ENCODE assay signal across 8 cellular contexts in the genomic region with DNA sequence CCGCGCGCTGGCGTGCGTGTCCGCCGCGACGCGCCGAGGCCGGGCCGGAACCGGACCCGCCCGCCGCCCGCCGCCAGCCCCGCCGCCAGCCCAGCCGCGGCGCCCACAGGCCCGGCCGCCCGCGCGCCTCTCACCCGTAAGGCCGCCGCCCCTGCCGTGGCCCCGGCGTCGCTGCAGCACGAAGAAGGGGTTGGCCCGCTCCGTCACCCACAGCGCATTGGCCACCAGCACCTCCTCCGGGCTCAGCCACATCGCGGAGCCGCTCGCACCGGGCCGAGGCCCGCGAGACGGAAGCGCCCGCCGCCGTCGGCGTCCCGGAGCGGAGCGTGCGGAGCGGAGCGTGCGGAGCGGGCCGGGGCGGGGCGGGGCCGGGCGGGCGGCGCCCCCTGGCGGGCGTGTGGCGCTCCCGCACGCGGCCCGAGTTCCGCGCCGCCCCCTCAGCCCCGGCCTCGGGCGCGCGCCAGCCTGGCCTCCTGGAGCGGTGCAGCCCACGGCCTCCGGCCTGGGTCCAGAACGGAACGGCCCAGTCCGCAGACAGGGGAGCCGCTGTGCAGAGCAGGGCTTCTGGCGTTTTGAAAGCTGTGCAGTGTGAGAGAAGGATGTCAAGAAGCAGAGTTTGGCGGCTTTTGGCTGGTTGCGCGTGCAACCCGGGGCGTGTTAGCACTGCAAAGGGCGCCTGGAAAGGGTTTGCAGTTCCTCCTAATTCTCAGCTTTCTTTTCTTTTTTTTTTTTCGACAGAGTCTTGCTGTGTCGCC. TPM values are rescaled to one million over a fixed set of nuclear protein-coding genes. Genes with fewer than 3 reads are reported as not detected.
DNase-seq lines count a peak whose midpoint lies in the region; ATAC-seq and TF ChIP-seq lines count a peak whose summit lies in the region.

Gene TBC1D9B (minus strand): TSS at position 328 of the 755 bp plus-strand sequence. CDS start 76 bp downstream, at position 252.

- peak; percentile 89 for ATAC-seq in HG02884 (IDR thresholded peaks at IDR 0.05; ENCODE audit: unreplicated experiment)

- H3K36me3 ChIP-seq in liver (ENCODE audit: control insufficient read depth in 4 of 4, insufficient read depth in 3 of 4, low read depth in 1 of 4, low read length in 3 of 4), result peaks cover 2 to 15% (median 7%) of the 10 kb centered on the region in 4 donors

- in situ Hi-C loops in GM13976 (cut with MboI; ENCODE audit: low sequenced_read_pairs, unreplicated experiment), result no loop called here

- no peaks in the 10 kb centered on the region for H3K27me3 ChIP-seq in liver (ENCODE audit: control insufficient read depth in 4 of 4, insufficient read depth in 4 of 4, low read length in 3 of 4)

- no peaks in the 10 kb centered on the region for H3K9me3 ChIP-seq in liver (ENCODE audit: control insufficient read depth in 4 of 4, low read length in 3 of 4)

- peak; percentile 16 to 44 for TF ChIP-seq RAD21 in liver (IDR thresholded peaks at IDR 0.05)

- H3K4me1 ChIP-seq in liver (ENCODE audit: control insufficient read depth in 4 of 4, insufficient read depth in 4 of 4, low read length in 3 of 4), result peaks cover 4 to 16% (median 11%) of the 10 kb centered on the region in 4 donors

- H3K4me3 ChIP-seq in liver (ENCODE audit: low read depth in 1 of 3, low read length in 3 of 3), result peak within 1 kb of the TSS; percentile 71 to 85 (median 84)

- WGBS in liver, result under 1% methylated on average over 102 of the region's 102 CpGs

- H3K27ac ChIP-seq in 22Rv1 (peak within 1 kb of the TSS; percentile 64), liver (ENCODE audit: low read depth in 1 of 2, low read length in 2 of 2) (peak within 1 kb of the TSS; percentile 38 to 51)

- DNase-seq in GM13976 (ENCODE audit: low spot score) (peak; percentile 92), NCI-H2227 treated with DMSO at 0.1 percent for 48 hours (lab: John Stamatoyannopoulos, UW) (peak; percentile 32), dermis blood vessel endothelial cell (peak; percentile 76)
- peak; percentile 51 to 52 for DNase-seq in activated CD4-positive, alpha-beta T cell treated with anti-CD3 and anti-CD28 coated beads, Interleukin-2, amount 50 U/mL, for 4 hours
- DNase-seq in stimulated activated CD4-positive, alpha-beta T cell treated with anti-CD3 and anti-CD28 coated beads, Interleukin-4, amount 100 ng/mL, for 1 hour, result peak; percentile 72

- H3K9ac ChIP-seq in liver (ENCODE audit: low read depth in 1 of 2, low read length in 2 of 2), result peak within 1 kb of the TSS; percentile 39 to 72

- TF ChIP-seq CTCF in 22Rv1 (IDR thresholded peaks at IDR 0.05) (peak; percentile 98), GM13976 (IDR thresholded peaks at IDR 0.05; ENCODE audit: borderline replicate concordance, control extremely low read depth, extremely low read depth, insufficient read depth, missing control alignments) (peak; percentile 63), liver (IDR thresholded peaks at IDR 0.05; ENCODE audit: low read depth, low read length, missing input control) (peak; percentile 72)

TF ChIP-seq in liver, 16 proteins besides CTCF, POLR2A, EP300 and RAD21:
- TF ChIP-seq, protein P1, sequence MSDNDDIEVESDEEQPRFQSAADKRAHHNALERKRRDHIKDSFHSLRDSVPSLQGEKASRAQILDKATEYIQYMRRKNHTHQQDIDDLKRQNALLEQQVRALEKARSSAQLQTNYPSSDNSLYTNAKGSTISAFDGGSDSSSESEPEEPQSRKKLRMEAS (IDR thresholded peaks at IDR 0.05), result no peak
- TF ChIP-seq REST (IDR thresholded peaks at IDR 0.05) (no peak), ATF3 (IDR thresholded peaks at IDR 0.05) (no peak), SP1 (IDR thresholded peaks at IDR 0.05) (no peak), FOXA1 (IDR thresholded peaks at IDR 0.05) (no peak), FOXA2 (IDR thresholded peaks at IDR 0.05) (no peak)

RNA-seq across cellular contexts. Expression of gene TBC1D9B, which starts in this region (rescaled TPM):
- 64.2 and 97.8 TPM in 2 replicates for total RNA-seq in dermis blood vessel endothelial cell
- 10 to 100 TPM; 23.1 to 55.4 TPM for total RNA-seq in liver
- 10 to 100 TPM; 32.3 to 45.1 TPM for polyA plus RNA-seq in liver

Comparison
In these comparisons a context has a peak if more than half of its experiments do, and no peak if none do; other contexts are left out.
1. Peak in every context shown above with its lines: DNase-seq, ATAC-seq, H3K4me3 ChIP-seq and H3K27ac ChIP-seq.
2. DNase-seq: peak in every context shown above with its lines; median percentile 92 in GM13976; 76 in dermis blood vessel endothelial cell; 72 in stimulated activated CD4-positive, alpha-beta T cell treated with anti-CD3 and anti-CD28 coated beads, Interleukin-4, amount 100 ng/mL, for 1 hour; 52 in activated CD4-positive, alpha-beta T cell treated with anti-CD3 and anti-CD28 coated beads, Interleukin-2, amount 50 U/mL, for 4 hours; 32 in NCI-H2227 treated with DMSO at 0.1 percent for 48 hours.